29 cellular contexts compared by ENCODE assay signal in genomic region chr10:72513910-72514309, GRCh38.
"Had no signal": no experiment of that assay in that cellular context is flagged by ENCODE, and none has a peak within 500 bp of the region (broad histone marks: within the 10 kb centered on the region; RNA-seq: fewer than 3 reads in every experiment).

No MANE protein-coding gene starts in this region.

- FAIRE-seq: colon, endometrium, endothelial cell of umbilical vein, frontal cortex had no signal

- H3K27ac ChIP-seq: colonic mucosa, coronary artery, dorsolateral prefrontal cortex, epithelial cell of prostate, esophagus muscularis mucosa, esophagus squamous epithelium, foreskin keratinocyte, gastrocnemius medialis, gastroesophageal sphincter, heart left ventricle, heart right ventricle had no signal

- H3K9me3 ChIP-seq: colonic mucosa, esophagus muscularis mucosa, esophagus squamous epithelium, gastrocnemius medialis, gastroesophageal sphincter had no signal

- H3K27me3 ChIP-seq: colonic mucosa, dorsolateral prefrontal cortex, esophagus muscularis mucosa, esophagus squamous epithelium, foreskin keratinocyte, gastrocnemius medialis, gastroesophageal sphincter, heart left ventricle, heart right ventricle had no signal

- ATAC-seq: effector memory CD8-positive, alpha-beta T cell; esophagus mucosa; foreskin keratinocyte; gastrocnemius medialis; gastroesophageal sphincter; heart left ventricle; heart right ventricle had no signal

- H3K27ac Mint-ChIP-seq: dendritic cell treated with granulocyte-macrophage colony-stimulating factor and Interleukin-4, amounts not matched to agents 40 ng/mL and 50 ng/mL, for 4 days; effector memory CD8-positive, alpha-beta T cell; endodermal cell had no signal

- H3K9me3 Mint-ChIP-seq: endodermal cell had no signal

- H3K4me1 Mint-ChIP-seq: endodermal cell had no signal

- H3K4me3 ChIP-seq: colonic mucosa, coronary artery, dorsolateral prefrontal cortex, esophagus muscularis mucosa, esophagus squamous epithelium, gastrocnemius medialis, gastroesophageal sphincter, heart left ventricle, heart right ventricle had no signal

- DNase-seq: colonic mucosa; cortex of kidney; dermis blood vessel endothelial cell; dorsolateral prefrontal cortex; effector CD4-positive, alpha-beta T cell; effector CD8-positive, alpha-beta T cell; effector memory CD4-positive, alpha-beta T cell; effector memory CD8-positive, alpha-beta T cell; endodermal cell; erythroblast; esophagus squamous epithelium; foreskin fibroblast; foreskin keratinocyte; foreskin melanocyte; gastrocnemius medialis; glutamatergic neuron; head of caudate nucleus; heart left ventricle; heart right ventricle had no signal

- H3K4me1 ChIP-seq: colonic mucosa, esophagus muscularis mucosa, esophagus squamous epithelium, foreskin keratinocyte, gastrocnemius medialis, gastroesophageal sphincter had no signal

- H3K36me3 ChIP-seq: colonic mucosa, gastrocnemius medialis, gastroesophageal sphincter had no signal

- H3K4me3 Mint-ChIP-seq: dendritic cell treated with granulocyte-macrophage colony-stimulating factor and Interleukin-4, amounts not matched to agents 40 ng/mL and 50 ng/mL, for 4 days; effector memory CD8-positive, alpha-beta T cell; endodermal cell had no signal

- H3K27me3 Mint-ChIP-seq: dendritic cell treated with granulocyte-macrophage colony-stimulating factor and Interleukin-4, amounts not matched to agents 40 ng/mL and 50 ng/mL, for 4 days; effector memory CD8-positive, alpha-beta T cell had no signal
